ENCODE assay signal across 17 cellular contexts in the genomic region with DNA sequence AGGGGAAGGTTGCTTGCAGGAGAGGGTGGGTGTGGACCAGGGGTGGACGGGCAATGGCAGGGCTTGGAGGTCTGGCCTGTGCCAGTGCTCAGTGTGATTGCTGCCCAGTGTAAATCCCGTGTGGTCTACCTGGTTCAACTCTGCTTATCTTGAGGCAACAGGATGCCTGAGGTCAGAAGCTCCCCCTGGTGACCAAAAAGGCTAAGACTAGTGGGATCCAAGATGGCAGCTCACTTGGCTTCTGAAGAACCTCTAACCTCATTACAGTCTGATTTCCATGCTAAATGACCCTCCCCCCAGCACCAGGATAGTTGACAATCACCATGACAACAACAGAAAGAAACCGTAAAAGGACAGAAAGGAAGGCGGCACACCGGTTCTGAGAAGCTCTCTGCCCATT.
A peak's percentile ranks its signal among the peaks of the same experiment; 100 is the strongest.
DNase-seq lines count a peak whose midpoint lies in the region; ATAC-seq and TF ChIP-seq lines count a peak whose summit lies in the region.
"Had no signal": no experiment of that assay in that cellular context is flagged by ENCODE, and none has a peak within 500 bp of the region (broad histone marks: within the 10 kb centered on the region; RNA-seq: fewer than 3 reads in every experiment).

No MANE protein-coding gene starts in this region.

- H3K4me2 ChIP-seq in OCI-LY3 (ENCODE audit: low read length), result no peak overlapping the region

- no peak overlapping the region for H3K4me3 ChIP-seq in OCI-LY3 (ENCODE audit: low read length)
- no peak overlapping the region for H3K4me3 ChIP-seq in fibroblast of mammary gland (ENCODE audit: control insufficient read depth, low read depth, low read length)
- H3K4me3 ChIP-seq: HAP-1, ovary had no signal

- H2AFZ ChIP-seq in OCI-LY3 (ENCODE audit: low read depth, low read length), result no peak overlapping the region

- no peaks in the 10 kb centered on the region for H3K79me2 ChIP-seq in OCI-LY3 (ENCODE audit: low read length)

- DNase-seq in fibroblast of mammary gland (ENCODE audit: low read depth) (no peak), HuH-7 (ENCODE audit: low spot score) (no peak), NCI-H774 (lab: John Stamatoyannopoulos, UW) (no peak)
- DNase-seq in activated CD8-positive, alpha-beta memory T cell treated with anti-CD3 and anti-CD28 coated beads, Interleukin-2, amount 50 U/mL, for 48 hours, result no peak
- DNase-seq: DMS153, glutamatergic neuron, Kasumi-1, NCI-H1694, NCI-H748 treated with DMSO at 0.1 percent for 48 hours, ovary, SIG-M5 had no signal

- H3K9me3 ChIP-seq in OCI-LY3 (ENCODE audit: insufficient read depth, low read length), result peaks cover 12% of the 10 kb centered on the region; the same call in 1 of the 2 replicates
- H3K9me3 ChIP-seq: HAP-1, ovary had no signal

- no peak overlapping the region for H3K27ac ChIP-seq in 22Rv1
- no peak overlapping the region for H3K27ac ChIP-seq in OCI-LY3 (ENCODE audit: low read length)
- H3K27ac ChIP-seq: ovary had no signal

- no peak overlapping the region for H3K9ac ChIP-seq in OCI-LY3 (ENCODE audit: low read length)

- no peaks in the 10 kb centered on the region for H4K20me1 ChIP-seq in OCI-LY3 (ENCODE audit: insufficient read depth, low read length)

- peak; percentile 20; the same call in 1 of the 2 replicates for TF ChIP-seq CTCF in 22Rv1 (IDR thresholded peaks at IDR 0.05)
- peak; percentile 29 for TF ChIP-seq CTCF in GM12873 (IDR thresholded peaks at IDR 0.05; ENCODE audit: insufficient read depth, low read depth, low read length, missing control alignments)
- TF ChIP-seq CTCF in OCI-LY3 (IDR thresholded peaks at IDR 0.05; ENCODE audit: low read depth, low read length), result 0 out of 2 replicates have a peak, but pooled peaks have one; percentile 19
- peak; percentile 10 for TF ChIP-seq CTCF in fibroblast of mammary gland (conservative IDR thresholded peaks at IDR 0.05; ENCODE audit: control insufficient read depth, insufficient read depth, low read depth, low read length)

- no peaks in the 10 kb centered on the region for H3K27me3 ChIP-seq in OCI-LY3 (ENCODE audit: low read depth, low read length)
- H3K27me3 ChIP-seq: ovary had no signal

- no peaks in the 10 kb centered on the region for H3K36me3 ChIP-seq in OCI-LY3 (replicated peaks; ENCODE audit: low read depth, low read length)
- H3K36me3 ChIP-seq: HAP-1, ovary had no signal

- no peaks in the 10 kb centered on the region for H3K4me1 ChIP-seq in OCI-LY3 (ENCODE audit: low read length)
- H3K4me1 ChIP-seq: HAP-1 had no signal

- no peak for ATAC-seq in HG02840 (IDR thresholded peaks at IDR 0.05; ENCODE audit: low FRiP score, unreplicated experiment)
- ATAC-seq: stimulated activated effector memory CD8-positive, alpha-beta T cell treated with anti-CD3 and anti-CD28 coated beads, Interleukin-12 subunit alpha, Interleukin-12 subunit beta, amount 100 ng/mL, for 72 hours had no signal
